Comparison of ENCODE assay signal across 13 cellular contexts in genomic region chr6:128239898-128240509, GRCh38.
A peak's percentile ranks its signal among the peaks of the same experiment; 100 is the strongest.
DNase-seq lines count a peak whose midpoint lies in the region; ATAC-seq and TF ChIP-seq lines count a peak whose summit lies in the region.
"Had no signal": no experiment of that assay in that cellular context is flagged by ENCODE, and none has a peak within 500 bp of the region (broad histone marks: within the 10 kb centered on the region; RNA-seq: fewer than 3 reads in every experiment).

No MANE protein-coding gene starts in this region.

- H3K36me3 Mint-ChIP-seq in MCF 10A (ENCODE audit: insufficient read depth, unreplicated experiment), result peaks cover 12% of the 10 kb centered on the region

- BruUV-seq in MCF 10A (replicated peaks; lab: Mats Ljungman, UMichigan), result no TSS peak

- POLR2A ChIA-PET in MCF 10A (lab: Yijun Ruan, JAX), result interaction anchor here (1.0 kb wide), 1 partner anchor 281 kb away, joined by 3 read pairs; no protein-coding TSS in a partner anchor

- no peak overlapping the region for H3K4me3 Mint-ChIP-seq in MCF 10A (ENCODE audit: unreplicated experiment)

- no peak for TF ChIP-seq CTCF in MCF 10A (IDR thresholded peaks at IDR 0.05; ENCODE audit: unreplicated experiment)
- TF ChIP-seq CTCF in sigmoid colon (IDR thresholded peaks at IDR 0.05), result no peak

- H3K36me3 ChIP-seq in sigmoid colon, result no peaks in the 10 kb centered on the region

- DNase-seq in globus pallidus (ENCODE audit: low spot score), result peak; percentile 40
- no peak for DNase-seq in MCF 10A (ENCODE audit: unreplicated experiment)
- no peak for DNase-seq in iPS-NIHi11 (ENCODE audit: low spot score)
- no peak for DNase-seq in sigmoid colon
- DNase-seq in amygdala (lab: John Stamatoyannopoulos, UW), result no peak
- DNase-seq: DMS153; effector memory CD4-positive, alpha-beta T cell; NCI-H774 had no signal

- TF ChIP-seq EP300 in sigmoid colon (IDR thresholded peaks at IDR 0.05), result no peak

- H3K27me3 Mint-ChIP-seq in MCF 10A (ENCODE audit: insufficient read depth, unreplicated experiment), result no peaks in the 10 kb centered on the region

- peak; percentile 58 for ATAC-seq in GM18517 (IDR thresholded peaks at IDR 0.05; ENCODE audit: unreplicated experiment)
- ATAC-seq in GM21526 (IDR thresholded peaks at IDR 0.05; ENCODE audit: low FRiP score, unreplicated experiment), result peak; percentile 72
- peak; percentile 63 for ATAC-seq in HG03354 (IDR thresholded peaks at IDR 0.05; ENCODE audit: poor library complexity, severe bottlenecking, unreplicated experiment)
- ATAC-seq: K562 had no signal

- CTCF ChIA-PET in MCF 10A (lab: Yijun Ruan, JAX), result interaction anchor here (0.7 kb wide), 1 partner anchor 363 kb away, joined by 3 read pairs; no protein-coding TSS in a partner anchor

- H3K4me3 ChIP-seq in sigmoid colon, result no peak overlapping the region
- H3K4me3 ChIP-seq: K562 had no signal

- 67 to 91% methylated on average over 5 of the region's 5 CpGs for WGBS in sigmoid colon, 2 donors

- no peak overlapping the region for H3K27ac ChIP-seq in sigmoid colon
- H3K27ac ChIP-seq: VCaP had no signal

- no peaks in the 10 kb centered on the region for H3K4me1 ChIP-seq in sigmoid colon

- no peaks in the 10 kb centered on the region for H3K9me3 ChIP-seq in sigmoid colon

- no peaks in the 10 kb centered on the region for H3K9me3 Mint-ChIP-seq in MCF 10A (ENCODE audit: unreplicated experiment)

- H3K27ac Mint-ChIP-seq in MCF 10A (ENCODE audit: low read depth, unreplicated experiment), result no peak overlapping the region

- H3K27me3 ChIP-seq in sigmoid colon, result no peaks in the 10 kb centered on the region

- H3K4me1 Mint-ChIP-seq in MCF 10A (ENCODE audit: insufficient read depth, unreplicated experiment), result peaks cover 11% of the 10 kb centered on the region

- TF ChIP-seq POLR2A in sigmoid colon (IDR thresholded peaks at IDR 0.05), result no peak

- intact Hi-C loops in MCF 10A (cut with micrococcal nuclease) (no loop called here), sigmoid colon (cut with DNase I) (no loop called here)
